ENCODE assay signal across 21 cellular contexts in genomic region chr18:14945984-14946383, GRCh38.
"Had no signal": no experiment of that assay in that cellular context is flagged by ENCODE, and none has a peak within 500 bp of the region (broad histone marks: within the 10 kb centered on the region; RNA-seq: fewer than 3 reads in every experiment).

No MANE protein-coding gene starts in this region.

- H3K9me3 Mint-ChIP-seq: activated naive CD8-positive, alpha-beta T cell treated with anti-CD3 and anti-CD28 coated beads for 36 hours; activated T-cell treated with anti-CD3 and anti-CD28 coated beads, Interleukin-2, amount 50 U/mL, for 24 hours; central memory CD8-positive, alpha-beta T cell had no signal

- H3K27me3 Mint-ChIP-seq: activated CD8-positive, alpha-beta memory T cell treated with anti-CD3 and anti-CD28 coated beads, Interleukin-2, amount 10 ng/mL, durations not matched to agents 7 days and 5 days; activated naive CD8-positive, alpha-beta T cell treated with anti-CD3 and anti-CD28 coated beads for 36 hours; activated T-cell treated with anti-CD3 and anti-CD28 coated beads, Interleukin-2, amount 50 U/mL, for 24 hours; central memory CD8-positive, alpha-beta T cell had no signal

- ATAC-seq: activated CD8-positive, alpha-beta memory T cell treated with anti-CD3 and anti-CD28 coated beads, Interleukin-2, amount 10 ng/mL, durations not matched to agents 7 days and 5 days; sciatic nerve had no signal

- H3K36me3 Mint-ChIP-seq: activated CD8-positive, alpha-beta memory T cell treated with anti-CD3 and anti-CD28 coated beads, Interleukin-2, amount 10 ng/mL, durations not matched to agents 7 days and 5 days; activated naive CD8-positive, alpha-beta T cell treated with anti-CD3 and anti-CD28 coated beads for 36 hours; brain had no signal

- H3K27me3 ChIP-seq: esophagus muscularis mucosa, spleen, stomach, thyroid gland had no signal

- H3K36me3 ChIP-seq: esophagus muscularis mucosa, spleen, stomach, thyroid gland had no signal

- H3K4me3 ChIP-seq: esophagus muscularis mucosa, SK-N-MC, spleen, stomach, thyroid gland had no signal

- H3K27ac Mint-ChIP-seq: activated CD8-positive, alpha-beta memory T cell treated with anti-CD3 and anti-CD28 coated beads, Interleukin-2, amount 10 ng/mL, durations not matched to agents 7 days and 5 days; activated naive CD8-positive, alpha-beta T cell treated with anti-CD3 and anti-CD28 coated beads for 36 hours; activated T-cell treated with anti-CD3 and anti-CD28 coated beads, Interleukin-2, amount 50 U/mL, for 24 hours; brain; nephron progenitor cell had no signal

- H3K4me3 Mint-ChIP-seq: activated CD8-positive, alpha-beta memory T cell treated with anti-CD3 and anti-CD28 coated beads, Interleukin-2, amount 10 ng/mL, durations not matched to agents 7 days and 5 days; activated naive CD8-positive, alpha-beta T cell treated with anti-CD3 and anti-CD28 coated beads for 36 hours; activated T-cell treated with anti-CD3 and anti-CD28 coated beads, Interleukin-2, amount 50 U/mL, for 24 hours; brain; central memory CD8-positive, alpha-beta T cell; nephron progenitor cell had no signal

- DNase-seq: activated CD4-positive, alpha-beta T cell treated with anti-CD3 and anti-CD28 coated beads, Interleukin-2, amount 50 U/mL, for 48 hours; activated CD8-positive, alpha-beta memory T cell treated with anti-CD3 and anti-CD28 coated beads, Interleukin-2, amount 10 ng/mL, durations not matched to agents 7 days and 5 days; activated naive CD8-positive, alpha-beta T cell treated with anti-CD3 and anti-CD28 coated beads for 36 hours; activated T-cell treated with anti-CD3 and anti-CD28 coated beads, Interleukin-2, amount 50 U/mL, for 24 hours; cortex of kidney; effector CD4-positive, alpha-beta T cell; foreskin fibroblast; kidney glomerular epithelial cell; nephron progenitor cell; occipital lobe; spleen; stimulated activated CD4-positive, alpha-beta T cell treated with anti-CD3 and anti-CD28 coated beads, Interleukin-1b, Interleukin-23, amount 100 ng/mL, for 48 hours; stomach; T-helper 1 cell; T1000; thyroid gland had no signal

- H3K4me1 Mint-ChIP-seq: activated CD8-positive, alpha-beta memory T cell treated with anti-CD3 and anti-CD28 coated beads, Interleukin-2, amount 10 ng/mL, durations not matched to agents 7 days and 5 days; activated naive CD8-positive, alpha-beta T cell treated with anti-CD3 and anti-CD28 coated beads for 36 hours; brain; central memory CD8-positive, alpha-beta T cell; nephron progenitor cell had no signal
